ENCODE assay signal across 35 cellular contexts in genomic region chr2:133405252-133405651, GRCh38.
"Had no signal": no experiment of that assay in that cellular context is flagged by ENCODE, and none has a peak within 500 bp of the region (broad histone marks: within the 10 kb centered on the region; RNA-seq: fewer than 3 reads in every experiment).

No MANE protein-coding gene starts in this region.

- H3K9me3 ChIP-seq: adrenal gland, colonic mucosa, left ventricle myocardium inferior, neutrophil, ovary, stomach, tibial artery had no signal

- H3K36me3 Mint-ChIP-seq: activated naive CD8-positive, alpha-beta T cell treated with anti-CD3 and anti-CD28 coated beads for 36 hours; mesothelial cell of epicardium; naive B cell; stimulated activated memory B cell treated with anti-CD40 and anti-IgM and Interleukin-4, amounts not matched to agents 10 μg/mL and 1 μg/mL and 100 μg/mL, for 72 hours; T-cell had no signal

- H3K4me3 Mint-ChIP-seq: activated CD4-positive, alpha-beta T cell treated with anti-CD3 and anti-CD28 coated beads for 36 hours; activated naive CD4-positive, alpha-beta T cell treated with anti-CD3 and anti-CD28 coated beads for 36 hours; activated naive CD8-positive, alpha-beta T cell treated with anti-CD3 and anti-CD28 coated beads for 36 hours; activated T-helper 1 cell treated with anti-CD3 and anti-CD28 coated beads, Interleukin-12 subunit alpha, Interleukin-12 subunit beta, Interleukin-2, Interleukin-4 antibody, amounts not matched to agents 30 ng/mL and 10 ng/mL and 1 ng/mL, durations not matched to agents 14 hours and 24 hours and 36 hours; brain; mesothelial cell of epicardium; naive B cell; nephron progenitor cell; stimulated activated memory B cell treated with anti-CD40 and anti-IgM and Interleukin-4, amounts not matched to agents 10 μg/mL and 1 μg/mL and 100 μg/mL, for 72 hours; T-cell had no signal

- H3K27ac ChIP-seq: adrenal gland, cardiac muscle cell, colonic mucosa, epithelial cell of prostate, left ventricle myocardium inferior, neutrophil, ovary, stomach, tibial artery had no signal

- H3K9me3 Mint-ChIP-seq: activated naive CD8-positive, alpha-beta T cell treated with anti-CD3 and anti-CD28 coated beads for 36 hours; mesothelial cell of epicardium; nephron progenitor cell; stimulated activated memory B cell treated with anti-CD40 and anti-IgM and Interleukin-4, amounts not matched to agents 10 μg/mL and 1 μg/mL and 100 μg/mL, for 72 hours had no signal

- FAIRE-seq: endometrium, frontal cortex, islet of Langerhans had no signal

- H3K27me3 ChIP-seq: adrenal gland, cardiac muscle cell, colonic mucosa, neutrophil, ovary, stomach, tibial artery had no signal

- DNase-seq: activated CD4-positive, alpha-beta T cell treated with anti-CD3 and anti-CD28 coated beads for 36 hours; activated CD4-positive, alpha-beta T cell treated with anti-CD3 and anti-CD28 coated beads, Interleukin-2, amount 50 U/mL, for 4 hours; activated CD4-positive, CD25-positive, alpha-beta regulatory T cell; activated CD8-positive, alpha-beta memory T cell treated with anti-CD3 and anti-CD28 coated beads for 24 hours; activated effector memory CD4-positive, alpha-beta T cell treated with anti-CD3 and anti-CD28 coated beads, Interleukin-2, amount 50 U/mL, for 16 hours; activated naive CD4-positive, alpha-beta T cell treated with anti-CD3 and anti-CD28 coated beads for 36 hours; activated naive CD8-positive, alpha-beta T cell treated with anti-CD3 and anti-CD28 coated beads for 36 hours; adrenal gland; aorta; cerebellar nuclear complex; colonic mucosa; effector CD8-positive, alpha-beta T cell; left ventricle myocardium inferior; mammary epithelial cell; naive B cell; nephron progenitor cell; ovary; stimulated activated CD4-positive, alpha-beta T cell treated with anti-CD3 and anti-CD28 coated beads, Interleukin-1b, Interleukin-23, amount 100 ng/mL, for 48 hours; stimulated activated CD4-positive, alpha-beta T cell treated with anti-CD3 and anti-CD28 coated beads, Interleukin-4, amount 100 ng/mL, for 4 hours; stimulated activated CD8-positive, alpha-beta memory T cell treated with anti-CD3 and anti-CD28 coated beads, Interleukin-4, amount 100 ng/mL, for 48 hours; stomach; T-cell; tibial artery had no signal

- H3K36me3 ChIP-seq: adrenal gland, cardiac muscle cell, colonic mucosa, left ventricle myocardium inferior, neutrophil, ovary, stomach, tibial artery had no signal

- H3K4me1 ChIP-seq: adrenal gland, colonic mucosa, stomach, tibial artery had no signal

- H3K27ac Mint-ChIP-seq: activated CD4-positive, alpha-beta T cell treated with anti-CD3 and anti-CD28 coated beads for 36 hours; activated naive CD4-positive, alpha-beta T cell treated with anti-CD3 and anti-CD28 coated beads for 36 hours; activated naive CD8-positive, alpha-beta T cell treated with anti-CD3 and anti-CD28 coated beads for 36 hours; activated T-helper 1 cell treated with anti-CD3 and anti-CD28 coated beads, Interleukin-12 subunit alpha, Interleukin-12 subunit beta, Interleukin-2, Interleukin-4 antibody, amounts not matched to agents 30 ng/mL and 10 ng/mL and 1 ng/mL, durations not matched to agents 14 hours and 24 hours and 36 hours; brain; mesothelial cell of epicardium; naive B cell; nephron progenitor cell; progenitor cell of endocrine pancreas; stimulated activated memory B cell treated with anti-CD40 and anti-IgM and Interleukin-4, amounts not matched to agents 10 μg/mL and 1 μg/mL and 100 μg/mL, for 72 hours; T-cell had no signal

- H3K27me3 Mint-ChIP-seq: activated CD4-positive, alpha-beta T cell treated with anti-CD3 and anti-CD28 coated beads for 36 hours; activated naive CD8-positive, alpha-beta T cell treated with anti-CD3 and anti-CD28 coated beads for 36 hours; brain; naive B cell; stimulated activated memory B cell treated with anti-CD40 and anti-IgM and Interleukin-4, amounts not matched to agents 10 μg/mL and 1 μg/mL and 100 μg/mL, for 72 hours; T-cell had no signal

- H3K4me1 Mint-ChIP-seq: activated CD4-positive, alpha-beta T cell treated with anti-CD3 and anti-CD28 coated beads for 36 hours; activated naive CD8-positive, alpha-beta T cell treated with anti-CD3 and anti-CD28 coated beads for 36 hours; naive B cell; stimulated activated memory B cell treated with anti-CD40 and anti-IgM and Interleukin-4, amounts not matched to agents 10 μg/mL and 1 μg/mL and 100 μg/mL, for 72 hours; T-cell had no signal

- ATAC-seq: activated CD4-positive, alpha-beta T cell treated with anti-CD3 and anti-CD28 coated beads for 36 hours; stimulated activated memory B cell treated with anti-CD40 and anti-IgM and Interleukin-4, amounts not matched to agents 10 μg/mL and 1 μg/mL and 100 μg/mL, for 72 hours; T-cell had no signal

- H3K4me2 ChIP-seq: smooth muscle cell had no signal

- H3K4me3 ChIP-seq: adrenal gland, cardiac muscle cell, colonic mucosa, left ventricle myocardium inferior, ovary, smooth muscle cell, stomach, tibial artery had no signal
